1 cellular context compared by ENCODE assay signal in the genomic region with DNA sequence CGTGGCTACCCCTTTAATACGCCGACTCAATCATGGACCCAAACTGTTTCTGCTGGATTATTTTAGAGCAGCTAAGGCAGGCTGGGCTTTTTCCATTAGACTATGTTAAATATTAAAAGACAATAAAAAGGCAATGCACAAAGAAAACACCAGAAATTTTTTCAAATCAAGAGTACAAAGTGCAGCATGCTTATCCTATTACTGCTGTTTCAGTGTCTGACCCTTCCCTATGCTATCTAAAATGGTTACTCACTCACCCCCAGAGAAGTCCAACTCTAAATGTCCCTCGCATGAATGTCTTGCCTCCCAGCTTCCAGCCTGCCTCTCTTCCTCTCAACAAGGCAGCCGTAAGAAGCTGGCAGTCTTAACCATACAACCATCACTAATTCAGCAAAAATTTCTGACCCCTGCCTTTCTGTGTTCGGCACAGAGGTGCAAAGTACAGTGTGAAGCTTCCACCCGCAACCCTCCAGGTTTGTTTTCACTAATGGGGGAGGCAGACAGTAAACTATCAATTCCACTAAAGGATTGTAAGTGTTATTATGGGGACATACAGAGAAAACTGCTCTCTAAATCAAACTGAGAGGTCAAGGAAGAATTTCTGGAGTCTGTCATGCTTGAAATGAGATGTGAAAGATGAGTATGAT.
TF ChIP-seq lines count a peak whose summit lies in the region.

No MANE protein-coding gene starts in this region.

TF ChIP-seq in GM23338, 12 proteins besides CTCF, POLR2A, EP300 and RAD21 (continued from another document):
- TF ChIP-seq, protein P1, sequence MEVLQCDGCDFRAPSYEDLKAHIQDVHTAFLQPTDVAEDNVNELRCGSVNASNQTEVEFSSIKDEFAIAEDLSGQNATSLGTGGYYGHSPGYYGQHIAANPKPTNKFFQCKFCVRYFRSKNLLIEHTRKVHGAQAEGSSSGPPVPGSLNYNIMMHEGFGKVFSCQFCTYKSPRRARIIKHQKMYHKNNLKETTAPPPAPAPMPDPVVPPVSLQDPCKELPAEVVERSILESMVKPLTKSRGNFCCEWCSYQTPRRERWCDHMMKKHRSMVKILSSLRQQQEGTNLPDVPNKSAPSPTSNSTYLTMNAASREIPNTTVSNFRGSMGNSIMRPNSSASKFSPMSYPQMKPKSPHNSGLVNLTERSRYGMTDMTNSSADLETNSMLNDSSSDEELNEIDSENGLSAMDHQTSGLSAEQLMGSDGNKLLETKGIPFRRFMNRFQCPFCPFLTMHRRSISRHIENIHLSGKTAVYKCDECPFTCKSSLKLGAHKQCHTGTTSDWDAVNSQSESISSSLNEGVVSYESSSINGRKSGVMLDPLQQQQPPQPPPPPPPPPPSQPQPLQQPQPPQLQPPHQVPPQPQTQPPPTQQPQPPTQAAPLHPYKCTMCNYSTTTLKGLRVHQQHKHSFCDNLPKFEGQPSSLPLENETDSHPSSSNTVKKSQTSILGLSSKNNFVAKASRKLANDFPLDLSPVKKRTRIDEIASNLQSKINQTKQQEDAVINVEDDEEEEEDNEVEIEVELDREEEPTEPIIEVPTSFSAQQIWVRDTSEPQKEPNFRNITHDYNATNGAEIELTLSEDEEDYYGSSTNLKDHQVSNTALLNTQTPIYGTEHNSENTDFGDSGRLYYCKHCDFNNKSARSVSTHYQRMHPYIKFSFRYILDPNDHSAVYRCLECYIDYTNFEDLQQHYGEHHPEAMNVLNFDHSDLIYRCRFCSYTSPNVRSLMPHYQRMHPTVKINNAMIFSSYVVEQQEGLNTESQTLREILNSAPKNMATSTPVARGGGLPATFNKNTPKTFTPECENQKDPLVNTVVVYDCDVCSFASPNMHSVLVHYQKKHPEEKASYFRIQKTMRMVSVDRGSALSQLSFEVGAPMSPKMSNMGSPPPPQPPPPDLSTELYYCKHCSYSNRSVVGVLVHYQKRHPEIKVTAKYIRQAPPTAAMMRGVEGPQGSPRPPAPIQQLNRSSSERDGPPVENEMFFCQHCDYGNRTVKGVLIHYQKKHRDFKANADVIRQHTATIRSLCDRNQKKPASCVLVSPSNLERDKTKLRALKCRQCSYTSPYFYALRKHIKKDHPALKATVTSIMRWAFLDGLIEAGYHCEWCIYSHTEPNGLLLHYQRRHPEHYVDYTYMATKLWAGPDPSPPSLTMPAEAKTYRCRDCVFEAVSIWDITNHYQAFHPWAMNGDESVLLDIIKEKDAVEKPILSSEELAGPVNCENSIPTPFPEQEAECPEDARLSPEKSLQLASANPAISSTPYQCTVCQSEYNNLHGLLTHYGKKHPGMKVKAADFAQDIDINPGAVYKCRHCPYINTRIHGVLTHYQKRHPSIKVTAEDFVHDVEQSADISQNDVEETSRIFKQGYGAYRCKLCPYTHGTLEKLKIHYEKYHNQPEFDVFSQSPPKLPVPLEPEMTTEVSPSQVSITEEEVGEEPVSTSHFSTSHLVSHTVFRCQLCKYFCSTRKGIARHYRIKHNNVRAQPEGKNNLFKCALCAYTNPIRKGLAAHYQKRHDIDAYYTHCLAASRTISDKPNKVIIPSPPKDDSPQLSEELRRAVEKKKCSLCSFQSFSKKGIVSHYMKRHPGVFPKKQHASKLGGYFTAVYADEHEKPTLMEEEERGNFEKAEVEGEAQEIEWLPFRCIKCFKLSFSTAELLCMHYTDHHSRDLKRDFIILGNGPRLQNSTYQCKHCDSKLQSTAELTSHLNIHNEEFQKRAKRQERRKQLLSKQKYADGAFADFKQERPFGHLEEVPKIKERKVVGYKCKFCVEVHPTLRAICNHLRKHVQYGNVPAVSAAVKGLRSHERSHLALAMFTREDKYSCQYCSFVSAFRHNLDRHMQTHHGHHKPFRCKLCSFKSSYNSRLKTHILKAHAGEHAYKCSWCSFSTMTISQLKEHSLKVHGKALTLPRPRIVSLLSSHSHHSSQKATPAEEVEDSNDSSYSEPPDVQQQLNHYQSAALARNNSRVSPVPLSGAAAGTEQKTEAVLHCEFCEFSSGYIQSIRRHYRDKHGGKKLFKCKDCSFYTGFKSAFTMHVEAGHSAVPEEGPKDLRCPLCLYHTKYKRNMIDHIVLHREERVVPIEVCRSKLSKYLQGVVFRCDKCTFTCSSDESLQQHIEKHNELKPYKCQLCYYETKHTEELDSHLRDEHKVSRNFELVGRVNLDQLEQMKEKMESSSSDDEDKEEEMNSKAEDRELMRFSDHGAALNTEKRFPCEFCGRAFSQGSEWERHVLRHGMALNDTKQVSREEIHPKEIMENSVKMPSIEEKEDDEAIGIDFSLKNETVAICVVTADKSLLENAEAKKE (CRISPR knock-in tag; IDR thresholded peaks at IDR 0.05), result no peak
- TF ChIP-seq, protein P2, sequence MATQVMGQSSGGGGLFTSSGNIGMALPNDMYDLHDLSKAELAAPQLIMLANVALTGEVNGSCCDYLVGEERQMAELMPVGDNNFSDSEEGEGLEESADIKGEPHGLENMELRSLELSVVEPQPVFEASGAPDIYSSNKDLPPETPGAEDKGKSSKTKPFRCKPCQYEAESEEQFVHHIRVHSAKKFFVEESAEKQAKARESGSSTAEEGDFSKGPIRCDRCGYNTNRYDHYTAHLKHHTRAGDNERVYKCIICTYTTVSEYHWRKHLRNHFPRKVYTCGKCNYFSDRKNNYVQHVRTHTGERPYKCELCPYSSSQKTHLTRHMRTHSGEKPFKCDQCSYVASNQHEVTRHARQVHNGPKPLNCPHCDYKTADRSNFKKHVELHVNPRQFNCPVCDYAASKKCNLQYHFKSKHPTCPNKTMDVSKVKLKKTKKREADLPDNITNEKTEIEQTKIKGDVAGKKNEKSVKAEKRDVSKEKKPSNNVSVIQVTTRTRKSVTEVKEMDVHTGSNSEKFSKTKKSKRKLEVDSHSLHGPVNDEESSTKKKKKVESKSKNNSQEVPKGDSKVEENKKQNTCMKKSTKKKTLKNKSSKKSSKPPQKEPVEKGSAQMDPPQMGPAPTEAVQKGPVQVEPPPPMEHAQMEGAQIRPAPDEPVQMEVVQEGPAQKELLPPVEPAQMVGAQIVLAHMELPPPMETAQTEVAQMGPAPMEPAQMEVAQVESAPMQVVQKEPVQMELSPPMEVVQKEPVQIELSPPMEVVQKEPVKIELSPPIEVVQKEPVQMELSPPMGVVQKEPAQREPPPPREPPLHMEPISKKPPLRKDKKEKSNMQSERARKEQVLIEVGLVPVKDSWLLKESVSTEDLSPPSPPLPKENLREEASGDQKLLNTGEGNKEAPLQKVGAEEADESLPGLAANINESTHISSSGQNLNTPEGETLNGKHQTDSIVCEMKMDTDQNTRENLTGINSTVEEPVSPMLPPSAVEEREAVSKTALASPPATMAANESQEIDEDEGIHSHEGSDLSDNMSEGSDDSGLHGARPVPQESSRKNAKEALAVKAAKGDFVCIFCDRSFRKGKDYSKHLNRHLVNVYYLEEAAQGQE (IDR thresholded peaks at IDR 0.05; ENCODE audit: unreplicated experiment), result no peak
- no peak for TF ChIP-seq STAT1 (IDR thresholded peaks at IDR 0.05; ENCODE audit: unreplicated experiment)
- TF ChIP-seq EZH2phosphoT487 (IDR thresholded peaks at IDR 0.05; ENCODE audit: unreplicated experiment), result no peak
- TF ChIP-seq EZH2 (IDR thresholded peaks at IDR 0.05; ENCODE audit: low read depth, unreplicated experiment), result no peak
- TF ChIP-seq ZNF114 (CRISPR knock-in tag; IDR thresholded peaks at IDR 0.05), result no peak
- TF ChIP-seq JUNB (IDR thresholded peaks at IDR 0.05; ENCODE audit: unreplicated experiment), result no peak
